Comparison of ENCODE assay signal across 9 cellular contexts in the genomic region with DNA sequence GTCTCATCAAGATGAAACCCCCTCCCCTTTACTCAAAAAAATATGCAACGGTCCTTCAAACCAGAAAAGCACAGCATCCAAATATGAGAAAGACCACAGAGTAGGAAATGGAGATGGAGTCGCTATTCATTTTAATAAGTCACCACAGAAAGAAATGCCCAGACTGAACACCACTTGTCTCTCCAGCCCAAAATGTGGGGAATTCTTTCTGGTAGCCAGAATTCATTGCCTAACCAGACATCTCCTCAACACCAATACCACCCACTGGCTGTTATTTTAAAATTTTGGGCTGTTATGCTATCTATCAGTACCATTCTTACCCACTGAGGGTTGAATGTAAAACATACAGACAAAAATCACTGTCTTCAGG.
A peak's percentile ranks its signal among the peaks of the same experiment; 100 is the strongest.
DNase-seq lines count a peak whose midpoint lies in the region; ATAC-seq and TF ChIP-seq lines count a peak whose summit lies in the region.
"Had no signal": no experiment of that assay in that cellular context is flagged by ENCODE, and none has a peak within 500 bp of the region (broad histone marks: within the 10 kb centered on the region; RNA-seq: fewer than 3 reads in every experiment).

No MANE protein-coding gene starts in this region.

- DNase-seq in HFFc6: no peak
- DNase-seq in cerebellar cortex (ENCODE audit: low spot score): peak; percentile 31
- no peak for DNase-seq in omental fat pad (ENCODE audit: low spot score)
- no peak for DNase-seq in NCI-H2081 treated with DMSO at 0.1 percent for 48 hours (lab: John Stamatoyannopoulos, UW)
- DNase-seq in GM10266 (ENCODE audit: extremely low spot score): no peak

- TF ChIP-seq CTCF in 22Rv1 (IDR thresholded peaks at IDR 0.05) (peak; percentile 45), HFFc6 (IDR thresholded peaks at IDR 0.05) (peak; percentile 63), omental fat pad (IDR thresholded peaks at IDR 0.05) (peak in 1 of 3 donors; percentile 0), GM10266 (IDR thresholded peaks at IDR 0.05; ENCODE audit: control insufficient read depth, insufficient read depth, low read depth, missing control alignments) (no peak)

- no peaks in the 10 kb centered on the region; the same call in 1 of the 2 replicates for H3K27me3 Mint-ChIP-seq in HFFc6 (ENCODE audit: insufficient read depth)
- H3K27me3 Mint-ChIP-seq: CD4-positive, alpha-beta memory T cell had no signal

- ATAC-seq in omental fat pad (ENCODE audit: low FRiP score) (peak; percentile 16), GM18498 (IDR thresholded peaks at IDR 0.05; ENCODE audit: unreplicated experiment) (no peak), GM21723 (IDR thresholded peaks at IDR 0.05; ENCODE audit: unreplicated experiment) (no peak)

- H3K36me3 Mint-ChIP-seq in HFFc6 (ENCODE audit: low read depth): peaks cover 6% of the 10 kb centered on the region

- peaks cover 40% of the 10 kb centered on the region for H3K4me1 Mint-ChIP-seq in HFFc6 (ENCODE audit: low read depth)

- H3K9me3 Mint-ChIP-seq in HFFc6: no peaks in the 10 kb centered on the region
- H3K9me3 Mint-ChIP-seq: CD4-positive, alpha-beta memory T cell had no signal

- no peak overlapping the region for H3K4me3 Mint-ChIP-seq in HFFc6

- no peak overlapping the region for H3K27ac ChIP-seq in 22Rv1

- peak overlapping the region; percentile 90 for H3K27ac Mint-ChIP-seq in HFFc6
